Comparison of ENCODE assay signal across 8 cellular contexts in genomic region chr15:33194704-33195261, GRCh38. TPM values are rescaled to one million over a fixed set of nuclear protein-coding genes. Genes with fewer than 3 reads are reported as not detected.
DNase-seq lines count a peak whose midpoint lies in the region; ATAC-seq and FAIRE-seq lines count a peak whose summit lies in the region.

FMN1 (minus strand) TSS chr15:33194714; CDS start chr15:33154914, 39,800 bp downstream.

- no peak within 1 kb of the TSS for H3K27ac ChIP-seq in ACC112 (ENCODE audit: low read depth, low read length)
- H3K27ac ChIP-seq in mesenchymal stem cell (ENCODE audit: low read length, poor library complexity, severe bottlenecking): no peak within 1 kb of the TSS

- H2AFZ ChIP-seq in ACC112 (ENCODE audit: low read length, unreplicated experiment): peak within 1 kb of the TSS; percentile 83
- H2AFZ ChIP-seq in mesenchymal stem cell (ENCODE audit: low read depth, low read length): peak within 1 kb of the TSS; percentile 87

- 2% methylated on average over 39 of the region's 39 CpGs for WGBS in mesenchymal stem cell

- no peaks in the 10 kb centered on the region for H3K79me1 ChIP-seq in mesenchymal stem cell (replicated peaks; ENCODE audit: low read length, poor library complexity, severe bottlenecking)

- no peak within 1 kb of the TSS for H3K14ac ChIP-seq in mesenchymal stem cell (ENCODE audit: low read length in 2 of 2)

- ATAC-seq in GM19025 (IDR thresholded peaks at IDR 0.05; ENCODE audit: low read depth, unreplicated experiment) (peak; percentile 91), HG03342 (IDR thresholded peaks at IDR 0.05; ENCODE audit: unreplicated experiment) (peak; percentile 96)

- H4K8ac ChIP-seq in mesenchymal stem cell (ENCODE audit: low read length): peak within 1 kb of the TSS; percentile 88

- H3K18ac ChIP-seq in mesenchymal stem cell (ENCODE audit: low read depth in 1 of 2, low read length in 2 of 2): peak within 1 kb of the TSS in 1 of 2 experiments; percentile 37

- no peak within 1 kb of the TSS for H2BK15ac ChIP-seq in mesenchymal stem cell (ENCODE audit: low read depth, poor library complexity, severe bottlenecking)

- H3K36me3 ChIP-seq in ACC112 (ENCODE audit: insufficient read depth, low read length) (no peaks in the 10 kb centered on the region), mesenchymal stem cell (ENCODE audit: control insufficient read depth in 1 of 2, insufficient read depth in 2 of 2, low read depth in 1 of 2, low read length in 2 of 2) (no peaks in the 10 kb centered on the region)

- H2BK120ac ChIP-seq in mesenchymal stem cell (ENCODE audit: low read depth, low read length): no peak within 1 kb of the TSS

- no peaks in the 10 kb centered on the region for H3K79me2 ChIP-seq in ACC112 (ENCODE audit: control insufficient read depth, insufficient read depth, low read length, unreplicated experiment)

- H3K27me3 ChIP-seq in ACC112 (ENCODE audit: insufficient read depth, low read length) (peaks cover 38% of the 10 kb centered on the region), mesenchymal stem cell (ENCODE audit: control insufficient read depth in 1 of 2, insufficient read depth in 1 of 2, low read length in 2 of 2) (peaks cover 20 to 48% of the 10 kb centered on the region in 2 experiments)

- peak; percentile 85 for FAIRE-seq in endometrium (lab: Jason Lieb, UNC)

- H3K4me1 ChIP-seq in ACC112 (ENCODE audit: control insufficient read depth, insufficient read depth, low read length, unreplicated experiment) (no peaks in the 10 kb centered on the region), mesenchymal stem cell (ENCODE audit: control insufficient read depth, insufficient read depth, low read depth, low read length) (peaks cover 7% of the 10 kb centered on the region)

- no peak within 1 kb of the TSS for H3K23ac ChIP-seq in mesenchymal stem cell (ENCODE audit: low read length in 2 of 2)

- H2AK5ac ChIP-seq in mesenchymal stem cell (ENCODE audit: low read length, severe bottlenecking): no peak within 1 kb of the TSS

- no peak within 1 kb of the TSS for H3K4ac ChIP-seq in mesenchymal stem cell (ENCODE audit: low read depth in 1 of 2, low read length in 2 of 2)

- DNase-seq in NCI-H774 (lab: John Stamatoyannopoulos, UW) (peak; percentile 94), mesenchymal stem cell (peak; percentile 93)
- DNase-seq in activated CD8-positive, alpha-beta memory T cell treated with anti-CD3 and anti-CD28 coated beads, Interleukin-2, amount 50 U/mL, for 48 hours: peak; percentile 94
- peak; percentile 80 to 90 (median 83) for DNase-seq in stimulated activated CD4-positive, alpha-beta T cell treated with anti-CD3 and anti-CD28 coated beads, TNF-alpha, amount 100 ng/mL, for 24 hours (ENCODE audit: low read depth in 3 of 3)

- peak within 1 kb of the TSS; percentile 76 for H3K9ac ChIP-seq in mesenchymal stem cell (ENCODE audit: low read length)

- no peak within 1 kb of the TSS for H2BK5ac ChIP-seq in mesenchymal stem cell (ENCODE audit: low read depth, low read length, poor library complexity, severe bottlenecking)

- H3K9me3 ChIP-seq in mesenchymal stem cell (ENCODE audit: control insufficient read depth, low read length): no peaks in the 10 kb centered on the region

- no peak within 1 kb of the TSS for H2BK12ac ChIP-seq in mesenchymal stem cell (ENCODE audit: low read length in 2 of 2)

- peak within 1 kb of the TSS; percentile 94 for H3K4me2 ChIP-seq in mesenchymal stem cell (ENCODE audit: low read length, poor library complexity, severe bottlenecking)

- peak within 1 kb of the TSS; percentile 78 for H3K4me3 ChIP-seq in ACC112 (ENCODE audit: low read depth, low read length)
- H3K4me3 ChIP-seq in mesenchymal stem cell (ENCODE audit: insufficient read depth in 1 of 2, low read depth in 1 of 2, low read length in 2 of 2): peak within 1 kb of the TSS; percentile 67 to 89

- H4K91ac ChIP-seq in mesenchymal stem cell (ENCODE audit: low read length): no peak within 1 kb of the TSS

RNA-seq across cellular contexts. Expression of gene FMN1, which starts in this region (rescaled TPM):
- 0.22 TPM for polyA plus RNA-seq in mesenchymal stem cell (2013, experiment 1 of 2)
- polyA plus RNA-seq in mesenchymal stem cell (2013, experiment 2 of 2): 0.33 TPM
